26 cellular contexts compared by ENCODE assay signal in the genomic region with DNA sequence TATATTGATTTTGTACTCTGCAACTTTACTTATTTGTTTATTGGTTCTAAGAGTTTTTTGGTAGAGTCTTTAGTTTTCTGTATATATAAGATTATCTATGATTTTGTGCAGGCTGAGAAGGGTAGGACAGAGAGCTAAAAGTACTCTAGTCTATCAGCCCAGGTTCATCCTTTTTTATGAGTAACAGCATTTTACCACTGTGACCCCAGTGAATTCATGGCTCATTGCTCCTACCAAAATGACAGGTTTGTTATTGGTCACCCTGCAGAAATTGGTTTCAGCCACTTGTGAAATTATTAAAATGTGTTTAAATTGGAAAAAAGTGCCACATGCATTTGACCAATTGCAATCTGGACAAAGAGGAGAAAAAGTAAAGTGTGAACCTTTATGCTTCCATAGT.
"Had no signal": no experiment of that assay in that cellular context is flagged by ENCODE, and none has a peak within 500 bp of the region (broad histone marks: within the 10 kb centered on the region; RNA-seq: fewer than 3 reads in every experiment).

No MANE protein-coding gene starts in this region.

- H3K27ac ChIP-seq: foreskin keratinocyte, hepatocyte, left ventricle myocardium inferior, lower lobe of right lung, neural progenitor cell, ovary, right atrium auricular region, sigmoid colon, skin epidermis, testis, tibial nerve, upper lobe of right lung had no signal

- H3K4me3 ChIP-seq: hepatocyte, left ventricle myocardium inferior, lower lobe of right lung, neural progenitor cell, ovary, right atrium auricular region, sigmoid colon, skin epidermis, testis, tibial nerve, upper lobe of right lung had no signal

- FAIRE-seq: endothelial cell of umbilical vein, kidney had no signal

- ATAC-seq: foreskin keratinocyte; left cardiac atrium; lower lobe of right lung; natural killer cell treated with Interleukin-12 subunit alpha and Interleukin-12 subunit beta and Interleukin-15 and Interleukin-18, amount 100 ng/mL, for 72 hours; stimulated activated naive B cell treated with anti-CD40 and anti-IgM and Interleukin-4, amounts not matched to agents 10 μg/mL and 1 μg/mL and 100 μg/mL, for 72 hours; stimulated activated naive CD8-positive, alpha-beta T cell treated with anti-CD3 and anti-CD28 coated beads, Interleukin-15, amount 100 ng/mL, for 72 hours; upper lobe of right lung had no signal

- H3K9me3 ChIP-seq: lower lobe of right lung, ovary, right atrium auricular region, sigmoid colon, testis, tibial nerve, upper lobe of right lung had no signal

- H3K36me3 ChIP-seq: left ventricle myocardium inferior, lower lobe of right lung, neural progenitor cell, ovary, right atrium auricular region, sigmoid colon, tibial nerve, upper lobe of right lung had no signal

- H3K27me3 ChIP-seq: foreskin keratinocyte, hepatocyte, neural progenitor cell, ovary, right atrium auricular region, sigmoid colon, testis, tibial nerve, upper lobe of right lung had no signal

- H3K4me1 ChIP-seq: foreskin keratinocyte, left ventricle myocardium inferior, lower lobe of right lung, right atrium auricular region, sigmoid colon, testis, tibial nerve, upper lobe of right lung had no signal

- DNase-seq: effector CD4-positive, alpha-beta T cell; endodermal cell; erythroblast; foreskin keratinocyte; head of caudate nucleus; kidney; left cardiac atrium; left ventricle myocardium inferior; lower lobe of right lung; midbrain; nucleus accumbens; ovary; sigmoid colon; stimulated activated CD4-positive, alpha-beta T cell treated with anti-CD3 and anti-CD28 coated beads, Interleukin-2, amount 100 ng/mL, for 24 hours; stimulated activated CD4-positive, alpha-beta T cell treated with anti-CD3 and anti-CD28 coated beads, Interleukin-4, amount 100 ng/mL, for 4 hours; stimulated activated naive B cell treated with anti-CD40 and anti-IgM and Interleukin-4, amounts not matched to agents 10 μg/mL and 1 μg/mL and 100 μg/mL, for 72 hours; stimulated activated naive CD8-positive, alpha-beta T cell treated with anti-CD3 and anti-CD28 coated beads, Interleukin-15, amount 100 ng/mL, for 72 hours; testis; upper lobe of right lung had no signal
